ENCODE assay signal across 1 cellular context in the genomic region with DNA sequence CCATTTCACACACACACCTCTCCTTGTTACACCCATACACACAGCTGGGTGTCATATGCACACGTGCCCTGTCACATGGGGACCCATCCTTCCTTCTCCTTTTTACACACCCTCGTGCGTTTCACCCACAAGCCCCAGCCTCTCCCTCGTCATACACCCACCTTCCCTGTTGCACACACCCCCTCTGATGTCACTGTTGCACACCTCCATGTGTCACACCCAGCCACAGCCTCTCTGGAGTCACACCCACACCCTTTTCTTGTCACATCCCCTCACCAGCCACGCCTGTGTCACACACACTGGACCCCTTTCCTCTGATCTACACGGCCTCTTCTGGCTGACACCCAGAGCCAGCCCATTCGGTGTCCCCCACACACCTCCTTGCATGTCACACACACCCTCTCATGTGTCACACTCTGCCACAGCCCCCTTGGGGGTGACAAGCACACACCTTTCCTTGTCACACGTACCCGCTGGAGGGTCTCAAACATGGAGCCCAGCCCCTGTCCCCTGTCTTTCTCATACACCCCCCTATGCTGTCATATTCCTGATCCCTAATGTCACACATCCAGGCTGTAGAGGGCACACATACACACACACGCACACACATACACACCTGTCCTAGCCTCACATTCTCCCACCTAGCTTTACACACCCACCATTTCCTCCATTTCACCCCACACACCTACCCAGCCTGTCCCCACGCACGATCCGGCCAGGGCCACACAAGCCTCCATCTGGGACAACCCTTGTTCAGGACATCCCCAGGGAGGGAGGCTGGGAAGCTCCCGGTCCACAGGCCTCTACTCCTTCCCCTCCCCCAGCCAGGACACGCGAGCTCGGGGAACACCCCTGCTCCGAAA.
TF ChIP-seq lines count a peak whose summit lies in the region.

No MANE protein-coding gene starts in this region.

TF ChIP-seq in HepG2, 621 proteins besides CTCF, POLR2A, EP300 and RAD21:
- no peak for TF ChIP-seq MATR3 (CRISPR knock-in tag; IDR thresholded peaks at IDR 0.05)
- TF ChIP-seq ZNF709 (CRISPR knock-in tag; IDR thresholded peaks at IDR 0.05): no peak
- TF ChIP-seq NR2F6 (IDR thresholded peaks at IDR 0.05): no peak
- TF ChIP-seq NR2F6 (CRISPR knock-in tag; IDR thresholded peaks at IDR 0.05): no peak
- no peak for TF ChIP-seq ZNF30 (CRISPR knock-in tag; IDR thresholded peaks at IDR 0.05)
- TF ChIP-seq THAP8 (CRISPR knock-in tag; IDR thresholded peaks at IDR 0.05; ENCODE audit: borderline replicate concordance): no peak
- no peak for TF ChIP-seq HHEX (CRISPR knock-in tag; IDR thresholded peaks at IDR 0.05)
- peak; percentile 70 for TF ChIP-seq CREB1 (IDR thresholded peaks at IDR 0.05)
- no peak for TF ChIP-seq CREB1 (CRISPR knock-in tag; IDR thresholded peaks at IDR 0.05)
- peak; percentile 74 for TF ChIP-seq MNT (IDR thresholded peaks at IDR 0.05)
- no peak for TF ChIP-seq MTF1 (CRISPR knock-in tag; IDR thresholded peaks at IDR 0.05)
